16 cellular contexts compared by ENCODE assay signal in the genomic region with DNA sequence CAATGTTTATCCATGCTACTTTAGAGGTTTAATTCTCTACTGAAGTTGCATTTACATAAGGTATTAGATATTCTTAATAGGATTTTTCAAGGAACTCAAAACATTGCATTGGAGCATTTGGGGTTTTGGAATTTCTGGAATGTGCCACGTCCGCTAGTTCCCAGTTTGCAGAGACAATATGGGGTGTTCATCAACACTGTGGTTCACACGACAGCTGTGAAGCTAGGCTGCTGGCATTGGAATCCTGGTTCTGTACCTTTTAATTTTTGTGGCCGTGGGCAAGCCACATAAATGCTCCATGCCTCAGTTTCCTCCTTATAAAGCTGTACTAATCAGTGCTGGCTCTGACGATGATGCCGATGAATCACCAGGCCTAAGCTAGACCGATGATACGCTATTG.
"Had no signal": no experiment of that assay in that cellular context is flagged by ENCODE, and none has a peak within 500 bp of the region (broad histone marks: within the 10 kb centered on the region; RNA-seq: fewer than 3 reads in every experiment).

No MANE protein-coding gene starts in this region.

- ATAC-seq: gastroesophageal sphincter; natural killer cell; right lobe of liver; stimulated activated memory B cell treated with anti-CD40 and anti-IgM and Interleukin-4, amounts not matched to agents 10 μg/mL and 1 μg/mL and 100 μg/mL, for 72 hours had no signal

- DNase-seq: amniotic stem cell; kidney glomerular epithelial cell; natural killer cell; occipital lobe; right lobe of liver; spleen; stimulated activated CD4-positive, alpha-beta T cell treated with anti-CD3 and anti-CD28 coated beads, Interleukin-1b, Interleukin-23, amount 100 ng/mL, for 48 hours; T-helper 2 cell had no signal

- H3K9me3 Mint-ChIP-seq: activated naive CD4-positive, alpha-beta T cell treated with anti-CD3 and anti-CD28 coated beads, Interleukin-2, amount 50 U/mL, for 24 hours; stimulated activated memory B cell treated with anti-CD40 and anti-IgM and Interleukin-4, amounts not matched to agents 10 μg/mL and 1 μg/mL and 100 μg/mL, for 72 hours; type B pancreatic cell had no signal

- H3K79me2 ChIP-seq: hepatocyte had no signal

- H3K4me3 ChIP-seq: breast epithelium, gastroesophageal sphincter, hepatocyte, lung, prostate gland, right lobe of liver, spleen had no signal

- H3K27me3 ChIP-seq: breast epithelium, gastroesophageal sphincter, hepatocyte, right lobe of liver had no signal

- H3K27ac ChIP-seq: breast epithelium, gastroesophageal sphincter, hepatocyte, prostate gland, right lobe of liver, spleen had no signal

- H3K27ac Mint-ChIP-seq: activated naive CD4-positive, alpha-beta T cell treated with anti-CD3 and anti-CD28 coated beads, Interleukin-2, amount 50 U/mL, for 24 hours; natural killer cell; stimulated activated memory B cell treated with anti-CD40 and anti-IgM and Interleukin-4, amounts not matched to agents 10 μg/mL and 1 μg/mL and 100 μg/mL, for 72 hours; type B pancreatic cell had no signal

- H3K4me1 ChIP-seq: breast epithelium, prostate gland, right lobe of liver had no signal

- H3K27me3 Mint-ChIP-seq: type B pancreatic cell had no signal

- H2AFZ ChIP-seq: hepatocyte had no signal

- H3K36me3 ChIP-seq: breast epithelium, gastroesophageal sphincter, prostate gland, right lobe of liver, spleen had no signal

- H3K4me3 Mint-ChIP-seq: activated naive CD4-positive, alpha-beta T cell treated with anti-CD3 and anti-CD28 coated beads, Interleukin-2, amount 50 U/mL, for 24 hours; natural killer cell; stimulated activated memory B cell treated with anti-CD40 and anti-IgM and Interleukin-4, amounts not matched to agents 10 μg/mL and 1 μg/mL and 100 μg/mL, for 72 hours; type B pancreatic cell had no signal

- H3K36me3 Mint-ChIP-seq: activated naive CD4-positive, alpha-beta T cell treated with anti-CD3 and anti-CD28 coated beads, Interleukin-2, amount 50 U/mL, for 24 hours; natural killer cell; stimulated activated memory B cell treated with anti-CD40 and anti-IgM and Interleukin-4, amounts not matched to agents 10 μg/mL and 1 μg/mL and 100 μg/mL, for 72 hours; type B pancreatic cell had no signal

- H3K4me1 Mint-ChIP-seq: activated naive CD4-positive, alpha-beta T cell treated with anti-CD3 and anti-CD28 coated beads, Interleukin-2, amount 50 U/mL, for 24 hours; natural killer cell; stimulated activated memory B cell treated with anti-CD40 and anti-IgM and Interleukin-4, amounts not matched to agents 10 μg/mL and 1 μg/mL and 100 μg/mL, for 72 hours had no signal

- H3K4me2 ChIP-seq: hepatocyte had no signal
